13 cellular contexts compared by ENCODE assay signal in the genomic region with DNA sequence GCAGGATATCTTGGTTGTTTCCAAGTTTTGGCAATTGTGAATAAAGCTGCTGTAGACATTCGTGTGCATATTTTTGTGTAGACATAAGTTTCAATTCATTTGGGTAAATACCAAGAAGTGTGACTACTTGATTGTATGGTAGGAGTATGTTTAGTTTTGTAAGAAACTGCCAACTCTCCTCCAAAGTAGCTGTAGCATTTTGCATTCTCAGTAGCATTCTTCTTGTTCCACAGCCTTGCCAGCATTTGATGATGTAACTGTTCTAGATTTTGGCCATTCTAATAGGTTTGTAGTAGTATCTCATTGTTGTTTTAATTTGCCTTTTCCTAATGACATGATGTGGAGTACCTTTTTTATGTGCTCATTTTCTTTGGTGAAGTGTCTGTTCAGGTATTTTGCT. TPM values are rescaled to one million over a fixed set of nuclear protein-coding genes. Genes with fewer than 3 reads are reported as not detected.
DNase-seq lines count a peak whose midpoint lies in the region; ATAC-seq and TF ChIP-seq lines count a peak whose summit lies in the region.
"Had no signal": no experiment of that assay in that cellular context is flagged by ENCODE, and none has a peak within 500 bp of the region (broad histone marks: within the 10 kb centered on the region; RNA-seq: fewer than 3 reads in every experiment).

No MANE protein-coding gene starts in this region.

- intact Hi-C loops in HCT116 (cut with micrococcal nuclease): no loop called here
- intact Hi-C loops in left ventricle myocardium superior (cut with micrococcal nuclease): no loop called here

- ATAC-seq in HCT116 (no peak), left ventricle myocardium superior (no peak), GM18873 (IDR thresholded peaks at IDR 0.05; ENCODE audit: low FRiP score, unreplicated experiment) (no peak)
- no peak for ATAC-seq in stimulated activated naive CD8-positive, alpha-beta T cell treated with anti-CD3 and anti-CD28 coated beads, Interleukin-15, amount 100 ng/mL, for 72 hours
- ATAC-seq: A549, GM12878 had no signal

- no peak for TF ChIP-seq POLR2A in HCT116 (IDR thresholded peaks at IDR 0.05; ENCODE audit: borderline replicate concordance, extremely low read depth, insufficient read depth, insufficient read length)

- no peak for TF ChIP-seq RAD21 in HCT116 (IDR thresholded peaks at IDR 0.05; ENCODE audit: low read depth)

- H3K4me1 ChIP-seq in HCT116 (ENCODE audit: control insufficient read depth in 1 of 2, insufficient read depth in 2 of 2, low read length in 2 of 2): no peaks in the 10 kb centered on the region
- H3K4me1 ChIP-seq in adipocyte (ENCODE audit: control insufficient read depth, insufficient read depth, low read length): peaks cover 4% of the 10 kb centered on the region
- H3K4me1 ChIP-seq: Caco-2 had no signal

- H3K9me3 Mint-ChIP-seq in stimulated activated naive CD8-positive, alpha-beta T cell treated with anti-CD3 and anti-CD28 coated beads, Interleukin-15, amount 100 ng/mL, for 72 hours: no peaks in the 10 kb centered on the region

- CTCF ChIA-PET in HCT116 (lab: Charles Lee): no interaction called here

- no peaks in the 10 kb centered on the region for H3K27me3 ChIP-seq in HCT116 (ENCODE audit: insufficient read depth, low read length)
- no peaks in the 10 kb centered on the region for H3K27me3 ChIP-seq in adipocyte (replicated peaks; ENCODE audit: control insufficient read depth, insufficient read depth, low read length)

- no peak overlapping the region for H3K9ac ChIP-seq in HCT116 (ENCODE audit: low read length)
- no peak overlapping the region for H3K9ac ChIP-seq in adipocyte (ENCODE audit: low read length)

- DNase-seq in HCT116 (ENCODE audit: low read depth, low spot score): no peak
- peak; percentile 28 for DNase-seq in adipocyte (ENCODE audit: low read depth)
- peak; percentile 57 for DNase-seq in choroid plexus epithelial cell (ENCODE audit: low read depth)
- peak; percentile 71 for DNase-seq in iris pigment epithelial cell (ENCODE audit: low read depth)
- no peak for DNase-seq in NCI-H510A treated with DMSO at 0.1 percent for 48 hours (lab: John Stamatoyannopoulos, UW)
- no peak for DNase-seq in stimulated activated naive CD8-positive, alpha-beta T cell treated with anti-CD3 and anti-CD28 coated beads, Interleukin-15, amount 100 ng/mL, for 72 hours
- DNase-seq in left ventricle myocardium superior: no peak
- DNase-seq: Caco-2; CD8-positive, alpha-beta memory T cell; H7 had no signal

- no peak overlapping the region for H3K27ac ChIP-seq in HCT116 (ENCODE audit: low read depth, low read length)
- H3K27ac ChIP-seq: A549 had no signal

- H3K79me2 ChIP-seq in HCT116 (ENCODE audit: insufficient read depth, low read length): no peaks in the 10 kb centered on the region

- H3K36me3 ChIP-seq in HCT116 (ENCODE audit: control insufficient read depth in 1 of 2, insufficient read depth in 2 of 2, low read length in 2 of 2): no peaks in the 10 kb centered on the region
- no peaks in the 10 kb centered on the region for H3K36me3 ChIP-seq in adipocyte (ENCODE audit: control insufficient read depth, insufficient read depth, low read length, severe bottlenecking)

- no peaks in the 10 kb centered on the region for H3K4me1 Mint-ChIP-seq in stimulated activated naive CD8-positive, alpha-beta T cell treated with anti-CD3 and anti-CD28 coated beads, Interleukin-15, amount 100 ng/mL, for 72 hours
- H3K4me1 Mint-ChIP-seq: CD8-positive, alpha-beta memory T cell had no signal

- H3K27me3 Mint-ChIP-seq in stimulated activated naive CD8-positive, alpha-beta T cell treated with anti-CD3 and anti-CD28 coated beads, Interleukin-15, amount 100 ng/mL, for 72 hours: no peaks in the 10 kb centered on the region
- H3K27me3 Mint-ChIP-seq: CD8-positive, alpha-beta memory T cell had no signal

- RAD21 ChIA-PET in HCT116 (lab: Charles Lee; ENCODE audit: low non-redundant PET in 1 of 2, low total read pairs in 2 of 2, uncharacterized antibody in 2 of 2, unreplicated experiment in 2 of 2): no interaction called here

- TF ChIP-seq CTCF in HCT116 (IDR thresholded peaks at IDR 0.05 in 2 of 3, conservative IDR thresholded peaks at IDR 0.05 in 1 of 3; ENCODE audit: borderline replicate concordance in 1 of 3, insufficient read depth in 1 of 3, low read depth in 2 of 3, low read length in 2 of 3) (no peak), choroid plexus epithelial cell (conservative IDR thresholded peaks at IDR 0.05; ENCODE audit: low read depth, low read length) (no peak)

- no peak overlapping the region for H3K27ac Mint-ChIP-seq in stimulated activated naive CD8-positive, alpha-beta T cell treated with anti-CD3 and anti-CD28 coated beads, Interleukin-15, amount 100 ng/mL, for 72 hours
- H3K27ac Mint-ChIP-seq: CD8-positive, alpha-beta memory T cell had no signal

- H3K9me3 ChIP-seq in HCT116 (ENCODE audit: control insufficient read depth in 1 of 2, insufficient read depth in 1 of 2, low read depth in 1 of 2, low read length in 2 of 2) (no peaks in the 10 kb centered on the region), adipocyte (ENCODE audit: control insufficient read depth, low read length) (no peaks in the 10 kb centered on the region)
- H3K9me3 ChIP-seq: A549, Caco-2 had no signal

- peak overlapping the region; percentile 2 for H2AFZ ChIP-seq in HCT116 (ENCODE audit: low read depth, low read length, poor library complexity, severe bottlenecking)

- BruUV-seq in HCT116 (replicated peaks; lab: Mats Ljungman, UMichigan): no TSS peak

- POLR2A ChIA-PET in HCT116 (lab: Charles Lee): no interaction called here

- no peaks in the 10 kb centered on the region for H4K20me1 ChIP-seq in HCT116 (ENCODE audit: insufficient read depth)

- H3K4me3 ChIP-seq in HCT116 (replicated peaks in 1 of 2; ENCODE audit: low read depth in 1 of 2, low read length in 2 of 2) (no peak overlapping the region), adipocyte (ENCODE audit: low read length) (no peak overlapping the region), choroid plexus epithelial cell (ENCODE audit: low read depth, low read length) (no peak overlapping the region)
- H3K4me3 ChIP-seq: A549, GM12878 had no signal

- no peak overlapping the region for H3K4me3 Mint-ChIP-seq in stimulated activated naive CD8-positive, alpha-beta T cell treated with anti-CD3 and anti-CD28 coated beads, Interleukin-15, amount 100 ng/mL, for 72 hours
- H3K4me3 Mint-ChIP-seq: CD8-positive, alpha-beta memory T cell had no signal

- H3K9me2 ChIP-seq in HCT116 (ENCODE audit: insufficient read depth): peaks cover 5% of the 10 kb centered on the region; the same call in 1 of the 2 replicates

- no peak overlapping the region for H3K4me2 ChIP-seq in HCT116 (ENCODE audit: low read length)
- H3K4me2 ChIP-seq: A549 had no signal

TF ChIP-seq in HCT116, 20 proteins besides CTCF, POLR2A, EP300 and RAD21:
- TF ChIP-seq SIN3A (IDR thresholded peaks at IDR 0.05; ENCODE audit: low read depth): no peak
- TF ChIP-seq ZFX (IDR thresholded peaks at IDR 0.05): no peak
- TF ChIP-seq JUND (IDR thresholded peaks at IDR 0.05): no peak
- TF ChIP-seq CBX3 (IDR thresholded peaks at IDR 0.05; ENCODE audit: low read depth): no peak
- no peak for TF ChIP-seq EZH2phosphoT487 (IDR thresholded peaks at IDR 0.05; ENCODE audit: borderline replicate concordance)

RNA-seq across cellular contexts. Expression of gene PLA2G4A, which starts 38.6 kb away (rescaled TPM):
- total RNA-seq in HCT116 (2021; ENCODE audit: unreplicated experiment) (8.6 TPM), left ventricle myocardium superior (1.4 TPM)
- 1.3 and 2.3 TPM in 2 replicates for polyA plus RNA-seq in HCT116 (2012)
- polyA plus RNA-seq: CD8-positive, alpha-beta memory T cell had no signal

Comparison
In these comparisons a context has a peak if more than half of its experiments do, and no peak if none do; other contexts are left out.
1. DNase-seq: peak in adipocyte (single experiment), choroid plexus epithelial cell (single experiment) and iris pigment epithelial cell (single experiment); none in HCT116 (single experiment), NCI-H510A treated with DMSO at 0.1 percent for 48 hours (single experiment), stimulated activated naive CD8-positive, alpha-beta T cell treated with anti-CD3 and anti-CD28 coated beads, Interleukin-15, amount 100 ng/mL, for 72 hours (0 of 2) and left ventricle myocardium superior (single experiment).